In genomic region chr11:2771758-2772466, GRCh38 we compare ENCODE assay signal across 11 cellular contexts.
DNase-seq lines count a peak whose midpoint lies in the region; ATAC-seq and TF ChIP-seq lines count a peak whose summit lies in the region.
"Had no signal": no experiment of that assay in that cellular context is flagged by ENCODE, and none has a peak within 500 bp of the region (broad histone marks: within the 10 kb centered on the region; RNA-seq: fewer than 3 reads in every experiment).

No MANE protein-coding gene starts in this region.

- DNase-seq in cardiac septum (ENCODE audit: low spot score) (peak; percentile 72), left ventricle myocardium superior (no peak), NCI-H524 (lab: John Stamatoyannopoulos, UW) (peak; percentile 55 to 84), glutamatergic neuron (peak; percentile 31), testis (peak; percentile 6), inferior parietal cortex (ENCODE audit: extremely low spot score) (no peak), GM19240 (ENCODE audit: insufficient read length, low spot score) (no peak)

- peaks cover 4% of the 10 kb centered on the region for H3K36me3 Mint-ChIP-seq in glutamatergic neuron (ENCODE audit: unreplicated experiment)

- peaks cover 1% of the 10 kb centered on the region for H3K27me3 Mint-ChIP-seq in glutamatergic neuron (ENCODE audit: unreplicated experiment)

- H3K4me3 Mint-ChIP-seq in glutamatergic neuron (ENCODE audit: unreplicated experiment): no peak overlapping the region
- H3K4me3 Mint-ChIP-seq: CD8-positive, alpha-beta memory T cell had no signal

- no peak overlapping the region for H3K27ac ChIP-seq in testis
- H3K27ac ChIP-seq: parathyroid adenoma, thyroid gland had no signal

- H3K9me3 Mint-ChIP-seq in glutamatergic neuron (ENCODE audit: unreplicated experiment): peaks cover 2% of the 10 kb centered on the region
- H3K9me3 Mint-ChIP-seq: CD8-positive, alpha-beta memory T cell had no signal

- intact Hi-C loops in cardiac septum (cut with DNase I): no loop called here
- intact Hi-C loops in left ventricle myocardium superior (cut with micrococcal nuclease): no loop called here
- intact Hi-C loops in testis (cut with DNase I; ENCODE audit: low total_unique reads): no loop called here

- H3K27me3 ChIP-seq in testis: no peaks in the 10 kb centered on the region
- H3K27me3 ChIP-seq: thyroid gland had no signal

- no peak for TF ChIP-seq POLR2A in testis (IDR thresholded peaks at IDR 0.05)

- TF ChIP-seq CTCF in glutamatergic neuron (IDR thresholded peaks at IDR 0.05; ENCODE audit: partially characterized antibody, unreplicated experiment) (no peak), testis (IDR thresholded peaks at IDR 0.05) (no peak)

- no peak overlapping the region for H3K27ac Mint-ChIP-seq in glutamatergic neuron (ENCODE audit: unreplicated experiment)

- H3K4me1 Mint-ChIP-seq in glutamatergic neuron (ENCODE audit: low read depth, unreplicated experiment): peaks cover 7% of the 10 kb centered on the region

- ATAC-seq in left ventricle myocardium superior (no peak), HG03354 (IDR thresholded peaks at IDR 0.05; ENCODE audit: poor library complexity, severe bottlenecking, unreplicated experiment) (no peak)

- no peak overlapping the region for H3K4me3 ChIP-seq in testis
- H3K4me3 ChIP-seq: thyroid gland had no signal

- no peaks in the 10 kb centered on the region for H3K4me1 ChIP-seq in testis
- H3K4me1 ChIP-seq: parathyroid adenoma had no signal

- H3K9me3 ChIP-seq in testis: no peaks in the 10 kb centered on the region
- H3K9me3 ChIP-seq: thyroid gland had no signal

- H3K36me3 ChIP-seq in testis (ENCODE audit: low read depth, missing control alignments): no peaks in the 10 kb centered on the region
- H3K36me3 ChIP-seq: thyroid gland had no signal

- WGBS in testis, 2 donors: 73 to 82% methylated on average over 8 to 12 of the region's 12 CpGs

Comparison
In these comparisons a context has a peak if more than half of its experiments do, and no peak if none do; other contexts are left out.
1. DNase-seq: peak in cardiac septum (single experiment), NCI-H524 (2 of 2), glutamatergic neuron (single experiment) and testis (single experiment); none in left ventricle myocardium superior (single experiment), inferior parietal cortex (single experiment) and GM19240 (single experiment).